1 cellular context compared by ENCODE assay signal in the genomic region with DNA sequence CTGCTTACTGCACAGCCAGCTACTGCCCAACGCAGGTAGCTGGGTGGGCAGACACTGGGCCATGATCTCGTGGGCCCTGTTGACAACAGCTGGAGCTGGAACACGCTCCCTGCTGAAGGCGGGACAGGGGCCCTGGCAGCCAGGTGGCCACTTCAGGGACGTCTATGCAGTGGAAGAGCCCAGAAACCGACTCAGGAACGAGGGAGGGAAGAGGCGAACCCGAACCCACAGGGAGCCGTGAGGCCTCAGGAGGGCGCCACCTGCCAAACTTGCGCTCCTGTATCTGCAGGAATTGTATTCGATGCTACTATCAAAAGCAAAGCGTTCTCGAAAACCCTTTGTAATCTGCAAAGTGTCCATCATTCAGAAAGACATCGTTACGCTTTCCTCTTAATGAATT.
TF ChIP-seq lines count a peak whose summit lies in the region.

No MANE protein-coding gene starts in this region.

TF ChIP-seq in IMR-90, 13 proteins besides CTCF, POLR2A, EP300 and RAD21:
- TF ChIP-seq RCOR1 (IDR thresholded peaks at IDR 0.05; ENCODE audit: insufficient replicate concordance, low read length): no peak
- no peak for TF ChIP-seq MXI1 (IDR thresholded peaks at IDR 0.05; ENCODE audit: borderline replicate concordance, low read depth, low read length)
- TF ChIP-seq MAZ (IDR thresholded peaks at IDR 0.05; ENCODE audit: borderline replicate concordance, low read depth, low read length): no peak
- TF ChIP-seq NFE2L2 (IDR thresholded peaks at IDR 0.05; ENCODE audit: low read depth, low read length): no peak
- TF ChIP-seq CEBPB (IDR thresholded peaks at IDR 0.05; ENCODE audit: low read depth, low read length): no peak
- no peak for TF ChIP-seq RFX5 (IDR thresholded peaks at IDR 0.05; ENCODE audit: low read depth, low read length)
- TF ChIP-seq BHLHE40 (IDR thresholded peaks at IDR 0.05; ENCODE audit: low read depth, low read length): no peak
- TF ChIP-seq FOS (IDR thresholded peaks at IDR 0.05; ENCODE audit: low read depth, low read length): no peak
- TF ChIP-seq CHD1 (IDR thresholded peaks at IDR 0.05; ENCODE audit: low read depth, low read length): no peak
- TF ChIP-seq MAFK (IDR thresholded peaks at IDR 0.05; ENCODE audit: low read depth, low read length): no peak
- TF ChIP-seq, protein P1, sequence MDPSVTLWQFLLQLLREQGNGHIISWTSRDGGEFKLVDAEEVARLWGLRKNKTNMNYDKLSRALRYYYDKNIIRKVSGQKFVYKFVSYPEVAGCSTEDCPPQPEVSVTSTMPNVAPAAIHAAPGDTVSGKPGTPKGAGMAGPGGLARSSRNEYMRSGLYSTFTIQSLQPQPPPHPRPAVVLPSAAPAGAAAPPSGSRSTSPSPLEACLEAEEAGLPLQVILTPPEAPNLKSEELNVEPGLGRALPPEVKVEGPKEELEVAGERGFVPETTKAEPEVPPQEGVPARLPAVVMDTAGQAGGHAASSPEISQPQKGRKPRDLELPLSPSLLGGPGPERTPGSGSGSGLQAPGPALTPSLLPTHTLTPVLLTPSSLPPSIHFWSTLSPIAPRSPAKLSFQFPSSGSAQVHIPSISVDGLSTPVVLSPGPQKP (IDR thresholded peaks at IDR 0.05; ENCODE audit: borderline replicate concordance, low read depth, low read length): no peak
- TF ChIP-seq, protein P2, sequence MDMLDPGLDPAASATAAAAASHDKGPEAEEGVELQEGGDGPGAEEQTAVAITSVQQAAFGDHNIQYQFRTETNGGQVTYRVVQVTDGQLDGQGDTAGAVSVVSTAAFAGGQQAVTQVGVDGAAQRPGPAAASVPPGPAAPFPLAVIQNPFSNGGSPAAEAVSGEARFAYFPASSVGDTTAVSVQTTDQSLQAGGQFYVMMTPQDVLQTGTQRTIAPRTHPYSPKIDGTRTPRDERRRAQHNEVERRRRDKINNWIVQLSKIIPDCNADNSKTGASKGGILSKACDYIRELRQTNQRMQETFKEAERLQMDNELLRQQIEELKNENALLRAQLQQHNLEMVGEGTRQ (IDR thresholded peaks at IDR 0.05; ENCODE audit: low read depth, low read length): no peak
- no peak for TF ChIP-seq SMC3 (IDR thresholded peaks at IDR 0.05; ENCODE audit: low read depth, low read length)
